In genomic region chr16:4654946-4655590, GRCh38 we compare ENCODE assay signal across 25 cellular contexts. TPM values are rescaled to one million over a fixed set of nuclear protein-coding genes. Genes with fewer than 3 reads are reported as not detected.
A peak's percentile ranks its signal among the peaks of the same experiment; 100 is the strongest.
DNase-seq lines count a peak whose midpoint lies in the region; ATAC-seq and TF ChIP-seq lines count a peak whose summit lies in the region.
"Had no signal": no experiment of that assay in that cellular context is flagged by ENCODE, and none has a peak within 500 bp of the region (broad histone marks: within the 10 kb centered on the region; RNA-seq: fewer than 3 reads in every experiment).

No MANE protein-coding gene starts in this region.

- H3K27me3 ChIP-seq in BLaER1 = peaks cover 6% of the 10 kb centered on the region; the same call in 1 of the 2 replicates
- H3K27me3 ChIP-seq in body of pancreas = no peaks in the 10 kb centered on the region
- H3K27me3 ChIP-seq in right lobe of liver = no peaks in the 10 kb centered on the region
- H3K27me3 ChIP-seq: neural progenitor cell had no signal

- TF ChIP-seq CTCF in body of pancreas (IDR thresholded peaks at IDR 0.05) (no peak), right lobe of liver (IDR thresholded peaks at IDR 0.05) (no peak), Calu3 (IDR thresholded peaks at IDR 0.05; ENCODE audit: unreplicated experiment) (no peak)

- H4K20me1 ChIP-seq in BLaER1 = peaks cover 100% of the 10 kb centered on the region

- 69 to 71% methylated on average over 5 to 12 of the region's 13 CpGs for WGBS in body of pancreas, 2 donors
- 80% methylated on average over 1 of the region's 13 CpGs for WGBS in right lobe of liver (ENCODE audit: insufficient coverage, low coverage, low lambda C conversion rate, missing lambda C conversion rate)

- H3K9ac ChIP-seq in BLaER1 = no peak overlapping the region
- H3K9ac ChIP-seq: neural progenitor cell had no signal

- no peaks in the 10 kb centered on the region for H3K9me3 Mint-ChIP-seq in stimulated activated naive B cell treated with anti-CD40 and anti-IgM and Interleukin-4, amounts not matched to agents 10 μg/mL and 1 μg/mL and 100 μg/mL, for 72 hours
- no peaks in the 10 kb centered on the region for H3K9me3 Mint-ChIP-seq in Calu3 (ENCODE audit: low read depth, unreplicated experiment)
- H3K9me3 Mint-ChIP-seq: CD8-positive, alpha-beta memory T cell; neural progenitor cell had no signal

- H3K27ac ChIP-seq in BLaER1 (no peak overlapping the region), body of pancreas (peak overlapping the region in 3 of 4 donors; percentile 80 to 90 (median 88)), right lobe of liver (peak overlapping the region in 2 of 3 donors; percentile 81 to 90)
- H3K27ac ChIP-seq: neural progenitor cell had no signal

- H3K27ac Mint-ChIP-seq in stimulated activated naive B cell treated with anti-CD40 and anti-IgM and Interleukin-4, amounts not matched to agents 10 μg/mL and 1 μg/mL and 100 μg/mL, for 72 hours = peak overlapping the region; percentile 9
- no peak overlapping the region for H3K27ac Mint-ChIP-seq in Calu3 (ENCODE audit: unreplicated experiment)
- H3K27ac Mint-ChIP-seq: neural progenitor cell had no signal

- no peaks in the 10 kb centered on the region for H3K9me3 ChIP-seq in BLaER1
- no peaks in the 10 kb centered on the region for H3K9me3 ChIP-seq in body of pancreas
- no peaks in the 10 kb centered on the region for H3K9me3 ChIP-seq in right lobe of liver

- no peak for DNase-seq in body of pancreas
- DNase-seq in right lobe of liver = no peak
- DNase-seq in stimulated activated naive B cell treated with anti-CD40 and anti-IgM and Interleukin-4, amounts not matched to agents 10 μg/mL and 1 μg/mL and 100 μg/mL, for 72 hours = no peak
- DNase-seq in Calu3 = no peak
- no peak for DNase-seq in NOMO-1 treated with DMSO at 0.1 percent for 48 hours (lab: John Stamatoyannopoulos, UW; ENCODE audit: unreplicated experiment)
- DNase-seq in activated CD8-positive, alpha-beta memory T cell treated with anti-CD3 and anti-CD28 coated beads for 24 hours = no peak
- no peak for DNase-seq in activated CD4-positive, CD25-positive, alpha-beta regulatory T cell treated with anti-CD3 and anti-CD28 coated beads, Interleukin-2, amount 50 U/mL, for 72 hours
- DNase-seq: activated CD4-positive, alpha-beta T cell treated with anti-CD3 and anti-CD28 coated beads for 4 hours; activated effector memory CD4-positive, alpha-beta T cell treated with Interleukin-2 at 50 U/mL for 16 hours; activated T-cell treated with anti-CD3 and anti-CD28 coated beads, Interleukin-2, amount 50 U/mL, for 1 hour; caudate nucleus; CD8-positive, alpha-beta memory T cell; dermis blood vessel endothelial cell; DMS153; hippocampal formation; left cardiac atrium; mesenchymal stem cell; NCI-H1048; NCI-H1694; stimulated activated CD4-positive, alpha-beta T cell treated with anti-CD3 and anti-CD28 coated beads, Interleukin-4, amount 100 ng/mL, for 24 hours; T1000 had no signal

- H3K4me3 ChIP-seq in BLaER1 = no peak overlapping the region
- no peak overlapping the region for H3K4me3 ChIP-seq in body of pancreas
- H3K4me3 ChIP-seq in right lobe of liver = no peak overlapping the region
- H3K4me3 ChIP-seq: neural progenitor cell had no signal

- H3K4me1 Mint-ChIP-seq in stimulated activated naive B cell treated with anti-CD40 and anti-IgM and Interleukin-4, amounts not matched to agents 10 μg/mL and 1 μg/mL and 100 μg/mL, for 72 hours = peaks cover 29 to 46% of the 10 kb centered on the region in 2 donors
- H3K4me1 Mint-ChIP-seq in Calu3 (ENCODE audit: low read depth, unreplicated experiment) = peaks cover 19% of the 10 kb centered on the region

- CTCF ChIA-PET in Calu3 (lab: Charles Lee) = no interaction called here

- BruUV-seq in Calu3 (replicated peaks; lab: Mats Ljungman, UMichigan) = no TSS peak

- H3K4me1 ChIP-seq in BLaER1 (peaks cover 93% of the 10 kb centered on the region), body of pancreas (peaks cover 32% of the 10 kb centered on the region), right lobe of liver (peaks cover 0 to 35% (median 19%) of the 10 kb centered on the region in 4 donors)
- H3K4me1 ChIP-seq: neural progenitor cell had no signal

- ATAC-seq in body of pancreas (no peak), right lobe of liver (no peak)
- no peak for ATAC-seq in stimulated activated naive B cell treated with anti-CD40 and anti-IgM and Interleukin-4, amounts not matched to agents 10 μg/mL and 1 μg/mL and 100 μg/mL, for 72 hours (replicated peaks)
- ATAC-seq: left cardiac atrium, Panc1, sciatic nerve had no signal

- no peak overlapping the region for H3K4me3 Mint-ChIP-seq in stimulated activated naive B cell treated with anti-CD40 and anti-IgM and Interleukin-4, amounts not matched to agents 10 μg/mL and 1 μg/mL and 100 μg/mL, for 72 hours
- H3K4me3 Mint-ChIP-seq in Calu3 (ENCODE audit: low read depth, unreplicated experiment) = no peak overlapping the region
- H3K4me3 Mint-ChIP-seq: CD8-positive, alpha-beta memory T cell; neural progenitor cell had no signal

- peaks cover 51 to 69% of the 10 kb centered on the region in 2 donors for H3K36me3 Mint-ChIP-seq in stimulated activated naive B cell treated with anti-CD40 and anti-IgM and Interleukin-4, amounts not matched to agents 10 μg/mL and 1 μg/mL and 100 μg/mL, for 72 hours
- H3K36me3 Mint-ChIP-seq in Calu3 (ENCODE audit: insufficient read depth, unreplicated experiment) = peaks cover 72% of the 10 kb centered on the region

- intact Hi-C loops in body of pancreas (cut with DNase I) (no loop called here), right lobe of liver (cut with DNase I) (no loop called here), Calu3 (cut with micrococcal nuclease; ENCODE audit: unreplicated experiment) (no loop called here)

- no peaks in the 10 kb centered on the region for H3K27me3 Mint-ChIP-seq in stimulated activated naive B cell treated with anti-CD40 and anti-IgM and Interleukin-4, amounts not matched to agents 10 μg/mL and 1 μg/mL and 100 μg/mL, for 72 hours
- H3K27me3 Mint-ChIP-seq in Calu3 (ENCODE audit: unreplicated experiment) = no peaks in the 10 kb centered on the region
- H3K27me3 Mint-ChIP-seq: CD8-positive, alpha-beta memory T cell had no signal

- H3K36me3 ChIP-seq in BLaER1 = peaks cover 97% of the 10 kb centered on the region
- peaks cover 0 to 8% of the 10 kb centered on the region in 2 donors for H3K36me3 ChIP-seq in body of pancreas (replicated peaks in 1 of 2; ENCODE audit: insufficient read depth in 1 of 2, low read depth in 2 of 2)
- H3K36me3 ChIP-seq in right lobe of liver = peaks cover 0 to 31% (median 7%) of the 10 kb centered on the region in 4 donors
- H3K36me3 ChIP-seq: neural progenitor cell had no signal

- H3K4me2 ChIP-seq in BLaER1 = peak overlapping the region; percentile 56
- H3K4me2 ChIP-seq: neural progenitor cell had no signal

- TF ChIP-seq POLR2A in body of pancreas (IDR thresholded peaks at IDR 0.05) (no peak), right lobe of liver (IDR thresholded peaks at IDR 0.05) (no peak)

RNA-seq across cellular contexts. Expression of gene MGRN1, which starts 30.4 kb away (rescaled TPM):
- total RNA-seq in body of pancreas = 10 to 100 TPM; 23.3 to 44.8 TPM
- total RNA-seq in right lobe of liver = 10 to 100 TPM; 42.5 to 67.3 (median 49.5) TPM
- total RNA-seq in Calu3 (2022) = 105 and 114 TPM in 2 replicates

RNA-seq across cellular contexts. Expression of gene NUDT16L1, which starts 38.3 kb away (rescaled TPM):
- total RNA-seq in body of pancreas (10 to 100 TPM; 18.7 to 25.4 TPM), right lobe of liver (10 to 100 TPM; 17.8 to 36.3 (median 23.0) TPM), Calu3 (2022) (30.6 and 32.6 TPM in 2 replicates)

RNA-seq across cellular contexts. Expression of gene UBALD1, which starts 40.4 kb away (rescaled TPM):
- 10 to 100 TPM; 11.9 to 19.4 TPM for total RNA-seq in body of pancreas
- total RNA-seq in right lobe of liver = 10 to 100 TPM in 4 of 6 experiments, 1 to 10 TPM in 2; 6.4 to 29.5 (median 17.2) TPM
- 54.4 and 55.6 TPM in 2 replicates for total RNA-seq in Calu3 (2022)
